In the genomic region with DNA sequence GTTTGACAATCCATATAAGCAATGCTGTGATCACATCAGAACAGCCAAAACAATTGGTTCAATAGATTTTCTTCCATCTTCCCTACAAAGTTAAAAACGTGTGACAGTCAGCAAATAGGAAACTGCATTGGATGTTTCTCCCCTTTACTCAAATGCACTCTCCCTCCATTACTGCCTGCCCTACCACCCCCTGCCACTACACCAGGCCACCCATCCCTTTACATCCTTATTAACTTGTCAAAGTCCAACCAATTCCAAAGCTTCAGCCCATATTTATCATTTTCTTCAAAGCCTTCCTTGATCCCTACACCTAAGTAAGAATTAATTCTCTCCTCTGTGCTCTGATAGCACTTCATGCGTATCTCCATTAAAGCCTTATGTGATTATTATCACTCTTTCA, we compare ENCODE assay signal across 1 cellular context.
TF ChIP-seq lines count a peak whose summit lies in the region.

No MANE protein-coding gene starts in this region.

TF ChIP-seq in GM23338, 12 proteins besides CTCF, POLR2A, EP300 and RAD21 (continued from another document):
- TF ChIP-seq REST (IDR thresholded peaks at IDR 0.05; ENCODE audit: unreplicated experiment), result no peak
